ENCODE assay signal across 10 cellular contexts in the genomic region with DNA sequence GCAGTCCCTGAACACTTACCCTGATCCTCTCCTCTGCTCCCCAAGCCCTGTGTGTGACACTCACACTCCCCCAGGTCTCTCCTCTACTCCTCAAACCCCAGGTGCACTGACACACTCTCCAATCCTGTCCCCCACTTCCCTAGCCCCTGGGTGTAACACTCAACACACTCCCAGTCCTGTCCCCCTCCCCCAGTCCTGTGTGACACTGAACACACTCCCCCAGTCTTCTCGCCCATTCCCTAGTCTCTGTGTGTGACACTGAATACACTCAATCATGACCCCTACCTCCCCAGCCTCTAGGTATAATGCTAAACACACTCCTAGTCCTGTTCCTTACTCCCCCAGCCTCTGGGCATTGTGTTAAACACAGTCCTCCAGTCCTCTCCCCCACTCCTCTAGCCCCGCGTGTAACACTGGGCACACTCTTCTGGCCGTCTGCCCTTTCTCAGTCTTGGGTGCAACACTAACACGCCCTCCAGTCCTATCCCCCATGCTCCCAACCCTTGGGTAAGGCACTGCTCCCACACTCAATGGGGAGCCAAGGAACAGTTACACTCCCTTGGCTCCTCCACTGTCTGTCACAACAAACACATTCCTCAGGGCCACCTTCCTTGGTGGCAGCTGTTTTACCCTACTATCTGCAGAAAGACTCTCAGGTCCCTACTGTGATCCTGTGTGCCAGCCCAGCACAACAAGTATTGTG.
DNase-seq lines count a peak whose midpoint lies in the region; ATAC-seq, FAIRE-seq and TF ChIP-seq lines count a peak whose summit lies in the region.
"Had no signal": no experiment of that assay in that cellular context is flagged by ENCODE, and none has a peak within 500 bp of the region (broad histone marks: within the 10 kb centered on the region; RNA-seq: fewer than 3 reads in every experiment).

No MANE protein-coding gene starts in this region.

- H3K27me3 ChIP-seq in right atrium auricular region (no peaks in the 10 kb centered on the region), rectal smooth muscle tissue (ENCODE audit: control insufficient read depth, insufficient read depth, low read length) (no peaks in the 10 kb centered on the region), uterus (no peaks in the 10 kb centered on the region), left lung (no peaks in the 10 kb centered on the region)
- H3K27me3 ChIP-seq: hepatocyte had no signal

- H3K27ac ChIP-seq in right atrium auricular region = peak overlapping the region; percentile 83 to 91
- peak overlapping the region; percentile 44 for H3K27ac ChIP-seq in rectal smooth muscle tissue (ENCODE audit: low read depth, low read length)
- peak overlapping the region; percentile 84 to 91 for H3K27ac ChIP-seq in uterus
- H3K27ac ChIP-seq in left lung = peak overlapping the region in 1 of 2 donors; percentile 82

- no peak overlapping the region for H3K4me3 ChIP-seq in right atrium auricular region
- no peak overlapping the region for H3K4me3 ChIP-seq in rectal smooth muscle tissue (ENCODE audit: low read length)
- H3K4me3 ChIP-seq in uterus = no peak overlapping the region
- H3K4me3 ChIP-seq in left lung = no peak overlapping the region
- H3K4me3 ChIP-seq: hepatocyte had no signal

- no peak for FAIRE-seq in GM12891 (lab: Jason Lieb, UNC)

- no peak overlapping the region for H3K9ac ChIP-seq in rectal smooth muscle tissue (ENCODE audit: low read length)

- TF ChIP-seq CTCF in right atrium auricular region (IDR thresholded peaks at IDR 0.05) (no peak), uterus (IDR thresholded peaks at IDR 0.05) (no peak), left lung (IDR thresholded peaks at IDR 0.05) (no peak)

- intact Hi-C loops in left cardiac atrium (cut with DNase I) = loop anchor here in 1 of 2 donors (10.0 kb wide), 1 partner anchor 79 kb away; a partner anchor contains a TSS
- intact Hi-C loops in cardiac septum (cut with DNase I) = loop anchor here (5.0 kb wide), 1 partner anchor 82 kb away; a partner anchor contains a TSS
- intact Hi-C loops in uterus (cut with DNase I; ENCODE audit: low total_unique reads) = no loop called here
- intact Hi-C loops in left lung (cut with DNase I) = no loop called here

- H3K9me3 ChIP-seq in right atrium auricular region (no peaks in the 10 kb centered on the region), uterus (no peaks in the 10 kb centered on the region), left lung (no peaks in the 10 kb centered on the region)

- H3K36me3 ChIP-seq in right atrium auricular region (no peaks in the 10 kb centered on the region), rectal smooth muscle tissue (ENCODE audit: control insufficient read depth, insufficient read depth, low read length) (no peaks in the 10 kb centered on the region), uterus (no peaks in the 10 kb centered on the region), left lung (no peaks in the 10 kb centered on the region)

- DNase-seq in left cardiac atrium = peak; percentile 50
- DNase-seq in cardiac septum (ENCODE audit: low spot score) = no peak
- no peak for DNase-seq in right atrium auricular region (ENCODE audit: low spot score)
- DNase-seq in uterus = no peak
- DNase-seq in activated naive CD4-positive, alpha-beta T cell treated with anti-CD3 and anti-CD28 coated beads, Interleukin-2, amount 50 U/mL, for 16 hours = no peak
- no peak for DNase-seq in GM12891 (ENCODE audit: insufficient read length, low spot score)
- no peak for DNase-seq in left lung
- DNase-seq: DMS 273 treated with DMSO at 0.1 percent for 48 hours had no signal

- peaks cover 0 to 57% of the 10 kb centered on the region in 2 donors for H3K4me1 ChIP-seq in right atrium auricular region
- H3K4me1 ChIP-seq in rectal smooth muscle tissue (ENCODE audit: control insufficient read depth, insufficient read depth, low read length) = peaks cover 34% of the 10 kb centered on the region
- peaks cover 16 to 35% of the 10 kb centered on the region in 2 donors for H3K4me1 ChIP-seq in uterus
- H3K4me1 ChIP-seq in left lung = peaks cover 12 to 23% of the 10 kb centered on the region in 2 donors

- TF ChIP-seq POLR2A in uterus (IDR thresholded peaks at IDR 0.05) = no peak
- TF ChIP-seq POLR2A in GM12891 (IDR thresholded peaks at IDR 0.05; ENCODE audit: low read depth, low read length) = no peak

- peak in 1 of 2 donors; percentile 17 for ATAC-seq in left cardiac atrium
- ATAC-seq in left lung = no peak

TF ChIP-seq in GM12891, 5 proteins besides CTCF, POLR2A, EP300 and RAD21:
- TF ChIP-seq PAX5 (IDR thresholded peaks at IDR 0.05; ENCODE audit: insufficient read depth, low read length, severe bottlenecking) = no peak
- TF ChIP-seq POLR2AphosphoS5 (IDR thresholded peaks at IDR 0.05; ENCODE audit: low read depth, low read length) = no peak
- TF ChIP-seq POU2F2 (IDR thresholded peaks at IDR 0.05; ENCODE audit: low read depth, low read length) = no peak
- no peak for TF ChIP-seq TAF1 (IDR thresholded peaks at IDR 0.05; ENCODE audit: low read depth, low read length)
- TF ChIP-seq SPI1 (IDR thresholded peaks at IDR 0.05; ENCODE audit: low read depth, low read length) = no peak
